21 cellular contexts compared by ENCODE assay signal in the genomic region with DNA sequence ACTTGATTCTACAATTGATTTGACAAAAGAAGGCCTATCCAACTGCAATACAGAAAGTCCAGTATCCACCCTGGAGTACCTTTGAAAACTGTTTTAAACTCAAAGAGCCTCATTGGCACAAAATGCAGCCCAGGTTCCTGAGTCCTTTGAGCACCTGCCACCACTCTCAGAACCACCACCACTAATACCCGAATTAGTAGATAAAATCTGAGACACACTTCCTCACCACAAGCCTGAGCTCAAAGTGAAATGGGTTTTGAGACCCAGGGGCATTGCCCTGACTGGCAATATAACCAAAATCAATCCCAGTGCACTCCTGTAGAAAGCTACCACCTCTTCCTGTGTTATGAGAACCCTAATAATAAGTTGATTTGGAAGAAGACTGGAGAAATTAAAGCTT.
"Had no signal": no experiment of that assay in that cellular context is flagged by ENCODE, and none has a peak within 500 bp of the region (broad histone marks: within the 10 kb centered on the region; RNA-seq: fewer than 3 reads in every experiment).

No MANE protein-coding gene starts in this region.

- H3K4me3 Mint-ChIP-seq: activated CD8-positive, alpha-beta memory T cell treated with anti-CD3 and anti-CD28 coated beads, Interleukin-2, amount 10 ng/mL, durations not matched to agents 7 days and 5 days; nephron progenitor cell; stimulated activated naive B cell treated with anti-CD40 and anti-IgM and Interleukin-4, amounts not matched to agents 10 μg/mL and 1 μg/mL and 100 μg/mL, for 72 hours had no signal

- H3K4me1 ChIP-seq: spleen had no signal

- H3K36me3 Mint-ChIP-seq: activated CD8-positive, alpha-beta memory T cell treated with anti-CD3 and anti-CD28 coated beads, Interleukin-2, amount 10 ng/mL, durations not matched to agents 7 days and 5 days; stimulated activated naive B cell treated with anti-CD40 and anti-IgM and Interleukin-4, amounts not matched to agents 10 μg/mL and 1 μg/mL and 100 μg/mL, for 72 hours had no signal

- H3K36me3 ChIP-seq: gastrocnemius medialis, spleen, tibial artery, WERI-Rb-1 had no signal

- H3K4me3 ChIP-seq: gastrocnemius medialis, lung, spleen, tibial artery had no signal

- ATAC-seq: activated CD8-positive, alpha-beta memory T cell treated with anti-CD3 and anti-CD28 coated beads, Interleukin-2, amount 10 ng/mL, durations not matched to agents 7 days and 5 days; esophagus mucosa; gastrocnemius medialis; left lobe of liver; stimulated activated naive B cell treated with anti-CD40 and anti-IgM and Interleukin-4, amounts not matched to agents 10 μg/mL and 1 μg/mL and 100 μg/mL, for 72 hours had no signal

- H3K27me3 ChIP-seq: gastrocnemius medialis, spleen, tibial artery had no signal

- H3K4me1 Mint-ChIP-seq: stimulated activated naive B cell treated with anti-CD40 and anti-IgM and Interleukin-4, amounts not matched to agents 10 μg/mL and 1 μg/mL and 100 μg/mL, for 72 hours had no signal

- H3K27ac ChIP-seq: gastrocnemius medialis, spleen, tibial artery, WERI-Rb-1 had no signal

- H3K9me3 Mint-ChIP-seq: nephron progenitor cell; stimulated activated naive B cell treated with anti-CD40 and anti-IgM and Interleukin-4, amounts not matched to agents 10 μg/mL and 1 μg/mL and 100 μg/mL, for 72 hours had no signal

- FAIRE-seq: keratinocyte, urothelium cell line had no signal

- H3K27ac Mint-ChIP-seq: activated CD8-positive, alpha-beta memory T cell treated with anti-CD3 and anti-CD28 coated beads, Interleukin-2, amount 10 ng/mL, durations not matched to agents 7 days and 5 days; nephron progenitor cell; stimulated activated naive B cell treated with anti-CD40 and anti-IgM and Interleukin-4, amounts not matched to agents 10 μg/mL and 1 μg/mL and 100 μg/mL, for 72 hours had no signal

- DNase-seq: activated CD4-positive, alpha-beta T cell treated with anti-CD3 and anti-CD28 coated beads, Interleukin-2, amount 50 U/mL, for 48 hours; activated CD8-positive, alpha-beta memory T cell treated with anti-CD3 and anti-CD28 coated beads, Interleukin-2, amount 10 ng/mL, durations not matched to agents 7 days and 5 days; activated gamma-delta T cell; aorta; effector CD4-positive, alpha-beta T cell; gastrocnemius medialis; head of caudate nucleus; nephron progenitor cell; occipital lobe; posterior cingulate gyrus; retina; spleen; stimulated activated CD4-positive, alpha-beta T cell treated with anti-CD3 and anti-CD28 coated beads, Interleukin-4, amount 100 ng/mL, for 4 hours; stimulated activated naive B cell treated with anti-CD40 and anti-IgM and Interleukin-4, amounts not matched to agents 10 μg/mL and 1 μg/mL and 100 μg/mL, for 72 hours; tibial artery; WERI-Rb-1 had no signal

- H3K9me3 ChIP-seq: gastrocnemius medialis, spleen, tibial artery had no signal
